In genomic region chr12:33560653-33561208, GRCh38 we compare ENCODE assay signal across 20 cellular contexts.
"Had no signal": no experiment of that assay in that cellular context is flagged by ENCODE, and none has a peak within 500 bp of the region (broad histone marks: within the 10 kb centered on the region; RNA-seq: fewer than 3 reads in every experiment).

No MANE protein-coding gene starts in this region.

- FAIRE-seq: colon, endothelial cell of umbilical vein, small intestine had no signal

- DNase-seq: erythroblast; foreskin keratinocyte; head of caudate nucleus; kidney glomerular epithelial cell; natural killer cell; nucleus accumbens; ovary; small intestine; stimulated activated CD4-positive, alpha-beta T cell treated with anti-CD3 and anti-CD28 coated beads, Interleukin-12 subunit alpha, Interleukin-12 subunit beta, amount 100 ng/mL, for 4 hours; stimulated activated naive CD4-positive, alpha-beta T cell; stomach; substantia nigra; trophoblast cell had no signal

- H3K4me3 ChIP-seq: hepatocyte, ovary, stomach had no signal

- ATAC-seq: foreskin keratinocyte, natural killer cell, right cardiac atrium had no signal

- H2AFZ ChIP-seq: hepatocyte had no signal

- H3K27me3 Mint-ChIP-seq: dendritic cell treated with granulocyte-macrophage colony-stimulating factor and Interleukin-4, amounts not matched to agents 40 ng/mL and 50 ng/mL, for 4 days had no signal

- H3K4me1 ChIP-seq: foreskin keratinocyte, stomach had no signal

- H3K79me2 ChIP-seq: hepatocyte had no signal

- H3K27ac ChIP-seq: foreskin keratinocyte, hepatocyte, ovary, stomach had no signal

- H3K4me3 Mint-ChIP-seq: dendritic cell treated with granulocyte-macrophage colony-stimulating factor and Interleukin-4, amounts not matched to agents 40 ng/mL and 50 ng/mL, for 4 days; mesothelial cell of epicardium; natural killer cell; neural crest cell had no signal

- H3K4me2 ChIP-seq: hepatocyte had no signal

- H3K36me3 ChIP-seq: ovary, stomach had no signal

- H3K9me3 ChIP-seq: ovary had no signal

- H3K27me3 ChIP-seq: foreskin keratinocyte, hepatocyte, ovary, stomach had no signal

- H3K4me1 Mint-ChIP-seq: natural killer cell, neural crest cell had no signal

- H3K36me3 Mint-ChIP-seq: natural killer cell had no signal

- H3K27ac Mint-ChIP-seq: dendritic cell treated with granulocyte-macrophage colony-stimulating factor and Interleukin-4, amounts not matched to agents 40 ng/mL and 50 ng/mL, for 4 days; mesothelial cell of epicardium; natural killer cell had no signal
